ENCODE assay signal across 8 cellular contexts in genomic region chr12:13044002-13044858, GRCh38.
DNase-seq lines count a peak whose midpoint lies in the region; ATAC-seq and TF ChIP-seq lines count a peak whose summit lies in the region.

FAM234B (plus strand) TSS chr12:13044381; CDS start chr12:13044404, 23 bp downstream.

- DNase-seq in NCI-H1417 (lab: John Stamatoyannopoulos, UW) = peak; percentile 68 to 85 (median 82)
- peak; percentile 38 for DNase-seq in T47D (ENCODE audit: low read depth in 1 of 2, low spot score in 1 of 2)
- DNase-seq in iPS-NIHi7 (ENCODE audit: extremely low spot score) = peak; percentile 89
- no peak for DNase-seq in COR-L47 (lab: John Stamatoyannopoulos, UW)

- peak; percentile 55 for TF ChIP-seq CTCF in VCaP (conservative IDR thresholded peaks at IDR 0.05)

- in situ Hi-C loops in T47D (cut with HindIII; ENCODE audit: low pct_unique_long_range_greater_than_20kb, low sequenced_read_pairs) = no loop called here

- H3K4me3 ChIP-seq in skin epidermis = peak within 1 kb of the TSS; percentile 78 to 100 (median 99)

- peak; percentile 38 for TF ChIP-seq POLR2A in GM15510 (IDR thresholded peaks at IDR 0.05; ENCODE audit: borderline replicate concordance, extremely low read depth, insufficient read length)

- peak; percentile 87 for ATAC-seq in HG02610 (IDR thresholded peaks at IDR 0.05; ENCODE audit: unreplicated experiment)

- H3K27ac ChIP-seq in VCaP = peak within 1 kb of the TSS; percentile 85
- H3K27ac ChIP-seq in skin epidermis = peak within 1 kb of the TSS; percentile 31 to 90 (median 78)
